15 cellular contexts compared by ENCODE assay signal in the genomic region with DNA sequence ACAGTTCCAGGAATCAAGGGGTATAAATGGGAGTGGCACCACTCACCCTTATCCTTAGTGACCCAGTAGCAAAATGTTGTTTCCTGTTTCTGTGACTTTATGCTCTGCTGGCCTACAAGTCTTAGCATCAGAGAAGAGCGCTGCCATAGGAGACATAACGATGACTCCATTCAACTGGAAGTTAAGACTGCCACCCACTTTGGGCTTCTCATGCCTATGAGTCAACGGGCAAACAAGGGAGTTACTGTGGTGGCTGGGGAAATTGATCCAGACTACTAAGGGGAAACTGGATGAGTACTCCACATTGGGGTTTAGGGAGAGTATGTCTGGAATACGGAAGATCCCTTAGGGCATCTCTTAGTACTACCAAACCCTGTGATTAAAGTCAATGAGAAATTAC. TPM values are rescaled to one million over a fixed set of nuclear protein-coding genes. Genes with fewer than 3 reads are reported as not detected.
DNase-seq lines count a peak whose midpoint lies in the region; ATAC-seq and TF ChIP-seq lines count a peak whose summit lies in the region.
"Had no signal": no experiment of that assay in that cellular context is flagged by ENCODE, and none has a peak within 500 bp of the region (broad histone marks: within the 10 kb centered on the region; RNA-seq: fewer than 3 reads in every experiment).

No MANE protein-coding gene starts in this region.

- TF ChIP-seq POLR2A in IMR-90 (IDR thresholded peaks at IDR 0.05; ENCODE audit: low read depth, low read length) (no peak), transverse colon (IDR thresholded peaks at IDR 0.05) (no peak)

- H2AFZ ChIP-seq in IMR-90 (replicated peaks; ENCODE audit: low read length, poor library complexity) = no peak overlapping the region

- no peak overlapping the region for H3K23ac ChIP-seq in IMR-90 (ENCODE audit: low read depth, low read length)

- no peak overlapping the region for H3K4ac ChIP-seq in IMR-90 (ENCODE audit: low read depth, low read length)

- DNase-seq in Caki2 (ENCODE audit: low read depth) (peak; percentile 39), IMR-90 (peak; percentile 54), astrocyte of the hippocampus (ENCODE audit: low read depth, low spot score) (peak; percentile 17), kidney tubule cell (ENCODE audit: low spot score) (peak; percentile 97), transverse colon (no peak)
- DNase-seq in activated naive CD4-positive, alpha-beta T cell (lab: John Stamatoyannopoulos, UW) = no peak
- DNase-seq: CD8-positive, alpha-beta T cell; Kasumi-1; NCI-H1105; SJCRH30; stimulated activated CD4-positive, alpha-beta T cell treated with anti-CD3 and anti-CD28 coated beads, Interleukin-12 subunit alpha, Interleukin-12 subunit beta, amount 100 ng/mL, for 4 hours had no signal

- CTCF ChIA-PET in IMR-90 (lab: Yijun Ruan, JAX) = no interaction called here

- intact Hi-C loops in IMR-90 (cut with micrococcal nuclease) = no loop called here
- intact Hi-C loops in transverse colon (cut with DNase I; ENCODE audit: low total_unique reads) = no loop called here

- TF ChIP-seq CTCF in IMR-90 (conservative IDR thresholded peaks at IDR 0.05; ENCODE audit: low read depth, low read length) (no peak), transverse colon (IDR thresholded peaks at IDR 0.05) (no peak)

- ATAC-seq in IMR-90 (ENCODE audit: low read depth) = no peak
- ATAC-seq in HG03196 (IDR thresholded peaks at IDR 0.05; ENCODE audit: unreplicated experiment) = no peak
- no peak for ATAC-seq in HG02763 (IDR thresholded peaks at IDR 0.05; ENCODE audit: unreplicated experiment)
- ATAC-seq: CD8-positive, alpha-beta T cell; left lobe of liver had no signal

- H3K4me2 ChIP-seq in IMR-90 (ENCODE audit: low read depth, low read length) = no peak overlapping the region

- no peak overlapping the region for H2BK120ac ChIP-seq in IMR-90 (ENCODE audit: low read depth, low read length)

- H3K79me1 ChIP-seq in IMR-90 (ENCODE audit: low read depth in 1 of 2, low read length in 2 of 2) = no peaks in the 10 kb centered on the region

- 0 out of 2 replicates have a peak overlapping the region, but pooled peaks have one; percentile 48 for H3K14ac ChIP-seq in IMR-90 (replicated peaks; ENCODE audit: low read depth, low read length)

- POLR2A ChIA-PET in IMR-90 (lab: Charles Lee; ENCODE audit: unreplicated experiment) = no interaction called here

- no peaks in the 10 kb centered on the region for H3K4me1 ChIP-seq in IMR-90 (ENCODE audit: control insufficient read depth, insufficient read depth, low read length)
- H3K4me1 ChIP-seq in transverse colon = no peaks in the 10 kb centered on the region
- H3K4me1 ChIP-seq: SJCRH30 had no signal

- BruUV-seq in IMR-90 (replicated peaks; lab: Mats Ljungman, UMichigan) = no TSS peak

- no peak overlapping the region for H2BK20ac ChIP-seq in IMR-90 (ENCODE audit: low read depth, low read length)

- dilution Hi-C loops in IMR-90 (cut with HindIII; ENCODE audit: low sequenced_read_pairs, unreplicated experiment) = no loop called here

- H3K56ac ChIP-seq in IMR-90 (ENCODE audit: extremely low read depth, insufficient read depth, low read length) = no peak overlapping the region

- in situ Hi-C loops in Caki2 (cut with HindIII; ENCODE audit: low pct_unique_long_range_greater_than_20kb, low sequenced_read_pairs) (no loop called here), IMR-90 (cut with MboI; ENCODE audit: low sequenced_read_pairs) (no loop called here), transverse colon (cut with MboI; ENCODE audit: low pct_ligation_motif_present in 1 of 4, low pct_unique_long_range_greater_than_20kb in 1 of 4, low sequenced_read_pairs in 3 of 4) (no loop called here)

- no peaks in the 10 kb centered on the region for H4K20me1 ChIP-seq in IMR-90 (ENCODE audit: insufficient read depth, low read length)

- H2BK5ac ChIP-seq in IMR-90 (ENCODE audit: low read depth, low read length, poor library complexity, severe bottlenecking) = no peak overlapping the region

- H3K4me3 ChIP-seq in IMR-90 (ENCODE audit: insufficient read depth, low read depth, low read length) = no peak overlapping the region
- H3K4me3 ChIP-seq in transverse colon = no peak overlapping the region
- H3K4me3 ChIP-seq: SJCRH30 had no signal

- no peak overlapping the region for H4K5ac ChIP-seq in IMR-90 (ENCODE audit: low read depth, low read length)

- H3K9me1 ChIP-seq in IMR-90 (ENCODE audit: insufficient read depth, low read length) = no peaks in the 10 kb centered on the region

- H2AK9ac ChIP-seq in IMR-90 (replicated peaks; ENCODE audit: low read depth, low read length, poor library complexity) = no peak overlapping the region

- H2AK5ac ChIP-seq in IMR-90 (ENCODE audit: low read depth, low read length) = 0 out of 2 replicates have a peak overlapping the region, but pooled peaks have one; percentile 10

- no peak overlapping the region for H4K91ac ChIP-seq in IMR-90 (ENCODE audit: insufficient read depth, low read depth, low read length)

- no peak for TF ChIP-seq RAD21 in IMR-90 (IDR thresholded peaks at IDR 0.05; ENCODE audit: low read length)

- H3K27me3 ChIP-seq in IMR-90 (ENCODE audit: control insufficient read depth, insufficient read depth, low read length) (no peaks in the 10 kb centered on the region), transverse colon (no peaks in the 10 kb centered on the region)
- H3K27me3 ChIP-seq: SJCRH30 had no signal

- H3K9me3 ChIP-seq in IMR-90 (ENCODE audit: control insufficient read depth, insufficient read depth, low read length) (peaks cover 3% of the 10 kb centered on the region; the same call in 1 of the 2 replicates), transverse colon (peaks cover 0 to under 1% of the 10 kb centered on the region in 2 donors)

- no peak overlapping the region for H3K9ac ChIP-seq in IMR-90 (ENCODE audit: low read depth, low read length)

- no peak overlapping the region for H2BK15ac ChIP-seq in IMR-90 (ENCODE audit: low read depth, low read length)

- no peak overlapping the region for H3K27ac ChIP-seq in IMR-90 (ENCODE audit: insufficient read depth, low read length)
- no peak overlapping the region for H3K27ac ChIP-seq in transverse colon
- H3K27ac ChIP-seq: SJCRH30 had no signal

- no CpG with 5 or more reads among the region's 4 CpGs for WGBS in IMR-90 (ENCODE audit: extremely low coverage in 2 of 2, insufficient read length in 1 of 2), 2 experiments
- WGBS in transverse colon (ENCODE audit: low coverage in 1 of 2), 2 donors = 91 to 100% methylated on average over 3 to 4 of the region's 4 CpGs

- no peak overlapping the region for H4K8ac ChIP-seq in IMR-90 (ENCODE audit: low read depth in 2 of 2, low read length in 2 of 2)

- H3K36me3 ChIP-seq in IMR-90 (ENCODE audit: control insufficient read depth, insufficient read depth, low read length) (no peaks in the 10 kb centered on the region), transverse colon (no peaks in the 10 kb centered on the region)
- H3K36me3 ChIP-seq: SJCRH30 had no signal

- no peak overlapping the region for H3K18ac ChIP-seq in IMR-90 (ENCODE audit: low read depth, low read length)

- no peak for TF ChIP-seq EP300 in transverse colon (IDR thresholded peaks at IDR 0.05; ENCODE audit: low read depth)

TF ChIP-seq in IMR-90, 13 proteins besides CTCF, POLR2A, EP300 and RAD21:
- TF ChIP-seq FOS (IDR thresholded peaks at IDR 0.05; ENCODE audit: low read depth, low read length) (no peak), RCOR1 (IDR thresholded peaks at IDR 0.05; ENCODE audit: insufficient replicate concordance, low read length) (no peak), NFE2L2 (IDR thresholded peaks at IDR 0.05; ENCODE audit: low read depth, low read length) (no peak)
- TF ChIP-seq, protein P1, sequence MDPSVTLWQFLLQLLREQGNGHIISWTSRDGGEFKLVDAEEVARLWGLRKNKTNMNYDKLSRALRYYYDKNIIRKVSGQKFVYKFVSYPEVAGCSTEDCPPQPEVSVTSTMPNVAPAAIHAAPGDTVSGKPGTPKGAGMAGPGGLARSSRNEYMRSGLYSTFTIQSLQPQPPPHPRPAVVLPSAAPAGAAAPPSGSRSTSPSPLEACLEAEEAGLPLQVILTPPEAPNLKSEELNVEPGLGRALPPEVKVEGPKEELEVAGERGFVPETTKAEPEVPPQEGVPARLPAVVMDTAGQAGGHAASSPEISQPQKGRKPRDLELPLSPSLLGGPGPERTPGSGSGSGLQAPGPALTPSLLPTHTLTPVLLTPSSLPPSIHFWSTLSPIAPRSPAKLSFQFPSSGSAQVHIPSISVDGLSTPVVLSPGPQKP (IDR thresholded peaks at IDR 0.05; ENCODE audit: borderline replicate concordance, low read depth, low read length) = no peak

RNA-seq across cellular contexts. Expression of a gene that starts 40.6 kb away (rescaled TPM):
- total RNA-seq in Caki2 (2014; rRNA removed; shearing (Covaris generic); ENCODE audit: low replicate concordance) = not detected in 2 replicates
- total RNA-seq in IMR-90 (2012; rRNA removed) = under 0.01 TPM in 2 replicates
- not detected in 2 replicates for polyA plus RNA-seq in IMR-90 (2012; rRNA removed)
- polyA plus RNA-seq in IMR-90 (2012; cell fraction: cytosol; rRNA removed) = 0.01 TPM in 1 of 2 replicates, not detected in the other
- 0.03 TPM in 1 of 2 replicates, not detected in the other for polyA plus RNA-seq in IMR-90 (2012; cell fraction: nucleus; rRNA removed; ENCODE audit: low replicate concordance)
- 10 to 100 TPM in 2 of 4 donors, 1 to 10 TPM in 1, under 1 TPM in 1; 0.60 to 13.1 (median 9.8) TPM for total RNA-seq in transverse colon
- total RNA-seq: SJCRH30 had no signal
- polyA plus RNA-seq: neural cell had no signal

Comparison
In these comparisons a context has a peak if more than half of its experiments do, and no peak if none do; other contexts are left out.
1. DNase-seq: peak in Caki2 (single experiment), IMR-90 (single experiment), astrocyte of the hippocampus (single experiment) and kidney tubule cell (single experiment); none in activated naive CD4-positive, alpha-beta T cell (0 of 4) and transverse colon (single experiment).